In the genomic region with DNA sequence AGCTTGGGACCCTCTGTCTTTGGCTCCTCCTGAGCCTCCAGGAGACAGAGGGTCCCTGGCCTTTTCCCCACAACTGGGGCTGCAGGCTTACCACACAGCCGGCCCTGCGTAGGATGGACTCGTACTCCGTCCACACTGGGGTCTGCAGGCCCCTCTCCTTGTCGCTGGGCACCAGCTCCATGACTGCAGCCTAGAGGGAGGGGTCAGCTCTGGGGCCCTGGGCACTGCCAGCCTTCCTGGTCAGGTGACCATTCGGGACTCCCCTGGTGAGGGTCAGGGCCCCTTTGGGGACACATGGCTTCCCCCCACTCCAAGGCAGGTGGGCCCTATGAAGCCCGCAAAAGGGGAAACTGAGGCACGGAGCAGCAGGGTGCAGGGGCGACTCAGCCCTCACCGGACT, we compare ENCODE assay signal across 11 cellular contexts. TPM values are rescaled to one million over a fixed set of nuclear protein-coding genes. Genes with fewer than 3 reads are reported as not detected.
DNase-seq lines count a peak whose midpoint lies in the region; TF ChIP-seq lines count a peak whose summit lies in the region.
"Had no signal": no experiment of that assay in that cellular context is flagged by ENCODE, and none has a peak within 500 bp of the region (broad histone marks: within the 10 kb centered on the region; RNA-seq: fewer than 3 reads in every experiment).

No MANE protein-coding gene starts in this region.

- H3K9me3 ChIP-seq in iPS-18a (ENCODE audit: control insufficient read depth, low read depth, low read length) (no peaks in the 10 kb centered on the region), suprapubic skin (no peaks in the 10 kb centered on the region)

- WGBS in suprapubic skin = 97% methylated on average over 5 of the region's 10 CpGs

- DNase-seq in T-helper 1 cell = no peak
- DNase-seq in suprapubic skin (ENCODE audit: low spot score in 2 of 2) = no peak
- no peak for DNase-seq in stimulated activated CD4-positive, alpha-beta T cell treated with anti-CD3 and anti-CD28 coated beads, Interleukin-12 subunit alpha, Interleukin-12 subunit beta, amount 100 ng/mL, for 4 hours
- no peak for DNase-seq in NCI-H1694 (lab: John Stamatoyannopoulos, UW)
- no peak for DNase-seq in superior temporal gyrus (ENCODE audit: extremely low spot score)
- DNase-seq: ACHN; activated CD4-positive, CD25-positive, alpha-beta regulatory T cell treated with anti-CD3 and anti-CD28 coated beads, Interleukin-2, amount 50 U/mL, for 72 hours had no signal

- no peak for TF ChIP-seq CTCF in suprapubic skin (IDR thresholded peaks at IDR 0.05)

- H3K27ac Mint-ChIP-seq in T-helper 1 cell treated with Interleukin-12 subunit alpha and Interleukin-12 subunit beta and Interleukin-4 antibody, amounts not matched to agents 30 μg/mL and 1 μg/mL, for 36 hours = no peak overlapping the region
- H3K27ac Mint-ChIP-seq in activated naive CD8-positive, alpha-beta T cell = no peak overlapping the region

- H3K4me1 ChIP-seq in iPS-18a (ENCODE audit: control insufficient read depth, low read depth, low read length) = no peaks in the 10 kb centered on the region
- H3K4me1 ChIP-seq in suprapubic skin = peaks cover 35% of the 10 kb centered on the region

- H3K36me3 Mint-ChIP-seq in T-helper 1 cell treated with Interleukin-12 subunit alpha and Interleukin-12 subunit beta and Interleukin-4 antibody, amounts not matched to agents 30 μg/mL and 1 μg/mL, for 36 hours (ENCODE audit: low read depth) = peaks cover 2% of the 10 kb centered on the region
- no peaks in the 10 kb centered on the region for H3K36me3 Mint-ChIP-seq in activated naive CD8-positive, alpha-beta T cell

- TF ChIP-seq EP300 in suprapubic skin (IDR thresholded peaks at IDR 0.05) = no peak

- peaks cover 9% of the 10 kb centered on the region for H3K27me3 ChIP-seq in iPS-18a (ENCODE audit: control insufficient read depth, insufficient read depth, low read length)
- H3K27me3 ChIP-seq in suprapubic skin = no peaks in the 10 kb centered on the region

- H3K36me3 ChIP-seq in iPS-18a (ENCODE audit: control insufficient read depth, low read depth, low read length) (peaks cover 5% of the 10 kb centered on the region), suprapubic skin (no peaks in the 10 kb centered on the region)

- no peak for TF ChIP-seq POLR2A in suprapubic skin (IDR thresholded peaks at IDR 0.05)

- H3K27me3 Mint-ChIP-seq in T-helper 1 cell treated with Interleukin-12 subunit alpha and Interleukin-12 subunit beta and Interleukin-4 antibody, amounts not matched to agents 30 μg/mL and 1 μg/mL, for 36 hours (ENCODE audit: low read depth) = no peaks in the 10 kb centered on the region
- no peaks in the 10 kb centered on the region for H3K27me3 Mint-ChIP-seq in activated naive CD8-positive, alpha-beta T cell

- no peaks in the 10 kb centered on the region for H3K4me1 Mint-ChIP-seq in T-helper 1 cell treated with Interleukin-12 subunit alpha and Interleukin-12 subunit beta and Interleukin-4 antibody, amounts not matched to agents 30 μg/mL and 1 μg/mL, for 36 hours (ENCODE audit: low read depth)
- peaks cover 4% of the 10 kb centered on the region for H3K4me1 Mint-ChIP-seq in activated naive CD8-positive, alpha-beta T cell (ENCODE audit: low read depth)

- H3K9ac ChIP-seq in iPS-18a (ENCODE audit: low read length) = no peak overlapping the region

- H3K4me3 ChIP-seq in iPS-18a (ENCODE audit: low read length) (peak overlapping the region; percentile 73), suprapubic skin (peak overlapping the region; percentile 78)

- H3K4me3 Mint-ChIP-seq in T-helper 1 cell treated with Interleukin-12 subunit alpha and Interleukin-12 subunit beta and Interleukin-4 antibody, amounts not matched to agents 30 μg/mL and 1 μg/mL, for 36 hours = peak overlapping the region; percentile 65
- peak overlapping the region; percentile 75 for H3K4me3 Mint-ChIP-seq in activated naive CD8-positive, alpha-beta T cell

- H3K27ac ChIP-seq in iPS-18a (ENCODE audit: low read length) (no peak overlapping the region), suprapubic skin (no peak overlapping the region)

- H3K9me3 Mint-ChIP-seq in T-helper 1 cell treated with Interleukin-12 subunit alpha and Interleukin-12 subunit beta and Interleukin-4 antibody, amounts not matched to agents 30 μg/mL and 1 μg/mL, for 36 hours = no peaks in the 10 kb centered on the region
- H3K9me3 Mint-ChIP-seq in activated naive CD8-positive, alpha-beta T cell (ENCODE audit: low read depth) = no peaks in the 10 kb centered on the region

RNA-seq across cellular contexts. Expression of a gene that starts 1.3 kb away (rescaled TPM):
- 10 to 100 TPM in 3 of 4 donors, 1 to 10 TPM in 1; 7.8 to 13.8 (median 11.7) TPM for total RNA-seq in suprapubic skin

RNA-seq across cellular contexts. Expression of a gene that starts 9.4 kb away (rescaled TPM):
- 1 to 10 TPM in 1 of 4 donors, not detected in 3; 2.2 TPM for total RNA-seq in suprapubic skin

RNA-seq across cellular contexts. Expression of a gene that starts 16.6 kb away (rescaled TPM):
- total RNA-seq in suprapubic skin = 10 to 100 TPM; 44.2 to 64.9 (median 54.7) TPM

RNA-seq across cellular contexts. Expression of a gene that starts 19.9 kb away (rescaled TPM):
- under 1 TPM in 1 of 4 donors, not detected in 3; 0.30 TPM for total RNA-seq in suprapubic skin
- total RNA-seq: omental fat pad had no signal

RNA-seq across cellular contexts. Expression of a gene that starts 22.5 kb away (rescaled TPM):
- 10 to 100 TPM in 2 of 4 donors, 1 to 10 TPM in 2; 7.8 to 23.4 (median 14.3) TPM for total RNA-seq in suprapubic skin
